In genomic region chrX:107076158-107076557, GRCh38 we compare ENCODE assay signal across 10 cellular contexts.
"Had no signal": no experiment of that assay in that cellular context is flagged by ENCODE, and none has a peak within 500 bp of the region (broad histone marks: within the 10 kb centered on the region; RNA-seq: fewer than 3 reads in every experiment).

No MANE protein-coding gene starts in this region.

- H3K4me3 ChIP-seq: GM23338, K562 had no signal

- DNase-seq: H9, HCEC 1CT, HFFc6, IMR-90, KG1 had no signal

- FAIRE-seq: H1, H54, HTR-8/SVneo, K562 had no signal

- H3K4me2 ChIP-seq: GM23338 had no signal

- ATAC-seq: GM23338, K562 had no signal
